ENCODE assay signal across 1 cellular context in genomic region chr16:23537390-23537789, GRCh38.
TF ChIP-seq lines count a peak whose summit lies in the region.

No MANE protein-coding gene starts in this region.

TF ChIP-seq in HepG2, 621 proteins besides CTCF, POLR2A, EP300 and RAD21 (continued from another document):
- TF ChIP-seq ZBTB14 (CRISPR knock-in tag; IDR thresholded peaks at IDR 0.05) (no peak), ZZZ3 (CRISPR knock-in tag; IDR thresholded peaks at IDR 0.05; ENCODE audit: borderline replicate concordance) (no peak), FOXK1 (CRISPR knock-in tag; IDR thresholded peaks at IDR 0.05; ENCODE audit: borderline replicate concordance, low read depth) (peak; percentile 59; the same call in 1 of the 2 replicates), ZNF33B (CRISPR knock-in tag; IDR thresholded peaks at IDR 0.05) (no peak), ZNF574 (CRISPR knock-in tag; IDR thresholded peaks at IDR 0.05) (no peak), MYNN (CRISPR knock-in tag; IDR thresholded peaks at IDR 0.05; ENCODE audit: low read depth) (no peak), SSRP1 (CRISPR knock-in tag; IDR thresholded peaks at IDR 0.05) (no peak), SAFB2 (CRISPR knock-in tag; IDR thresholded peaks at IDR 0.05; ENCODE audit: borderline replicate concordance, low read depth) (no peak), ZNF629 (CRISPR knock-in tag; conservative IDR thresholded peaks at IDR 0.05) (0 out of 2 replicates have a peak, but pooled peaks have one; percentile 29), FOSL1 (CRISPR knock-in tag; IDR thresholded peaks at IDR 0.05; ENCODE audit: borderline replicate concordance) (no peak), HOXA5 (CRISPR knock-in tag; IDR thresholded peaks at IDR 0.05) (no peak), REL (CRISPR knock-in tag; conservative IDR thresholded peaks at IDR 0.05) (no peak), MEF2D (CRISPR knock-in tag; IDR thresholded peaks at IDR 0.05) (no peak), AKNA (CRISPR knock-in tag; IDR thresholded peaks at IDR 0.05; ENCODE audit: borderline replicate concordance) (no peak), ZNF780A (CRISPR knock-in tag; IDR thresholded peaks at IDR 0.05) (no peak), MBD4 (IDR thresholded peaks at IDR 0.05; ENCODE audit: borderline replicate concordance, low read length) (no peak), ZNF207 (IDR thresholded peaks at IDR 0.05; ENCODE audit: borderline replicate concordance) (no peak), PHF21A (CRISPR knock-in tag; IDR thresholded peaks at IDR 0.05) (no peak), AKAP8 (CRISPR knock-in tag; IDR thresholded peaks at IDR 0.05) (no peak), MEIS1 (CRISPR knock-in tag; IDR thresholded peaks at IDR 0.05; ENCODE audit: borderline replicate concordance) (no peak), ATF3 (CRISPR knock-in tag; IDR thresholded peaks at IDR 0.05) (0 out of 2 replicates have a peak, but pooled peaks have one; percentile 42), RAD51 (IDR thresholded peaks at IDR 0.05; ENCODE audit: borderline replicate concordance) (0 out of 2 replicates have a peak, but pooled peaks have one; percentile 14), TIGD3 (CRISPR knock-in tag; IDR thresholded peaks at IDR 0.05; ENCODE audit: borderline replicate concordance) (no peak), MXI1 (IDR thresholded peaks at IDR 0.05; ENCODE audit: borderline replicate concordance, low read depth, low read length) (peak; percentile 43; the same call in 1 of the 3 replicates), JUND (CRISPR knock-in tag; IDR thresholded peaks at IDR 0.05) (no peak), ARID5B (CRISPR knock-in tag; IDR thresholded peaks at IDR 0.05) (peak; percentile 67)
TF ChIP-seq in HepG2: peak in this region for 60.
